23 cellular contexts compared by ENCODE assay signal in genomic region chr17:66684716-66685115, GRCh38.
"Had no signal": no experiment of that assay in that cellular context is flagged by ENCODE, and none has a peak within 500 bp of the region (broad histone marks: within the 10 kb centered on the region; RNA-seq: fewer than 3 reads in every experiment).

No MANE protein-coding gene starts in this region.

- H3K9me3 Mint-ChIP-seq: central memory CD8-positive, alpha-beta T cell; immature natural killer cell; mesothelial cell of epicardium; natural killer cell treated with Interleukin-12 subunit alpha and Interleukin-12 subunit beta and Interleukin-15 and Interleukin-18, amount 100 ng/mL, for 72 hours; stimulated activated memory B cell treated with anti-CD40 and anti-IgM and Interleukin-4, amounts not matched to agents 10 μg/mL and 1 μg/mL and 100 μg/mL, for 72 hours; stimulated activated naive CD8-positive, alpha-beta T cell treated with anti-CD3 and anti-CD28 coated beads, Interleukin-15, Interleukin-2, amounts not matched to agents 100 ng/mL and 50 ng/mL, for 24 hours had no signal

- H3K27ac ChIP-seq: epithelial cell of prostate, esophagus muscularis mucosa, gastroesophageal sphincter, left ventricle myocardium inferior, lower lobe of right lung, parathyroid adenoma, prostate gland, right lobe of liver had no signal

- H3K36me3 ChIP-seq: prostate gland had no signal

- H3K4me1 Mint-ChIP-seq: central memory CD8-positive, alpha-beta T cell; memory B cell; stimulated activated memory B cell treated with anti-CD40 and anti-IgM and Interleukin-4, amounts not matched to agents 10 μg/mL and 1 μg/mL and 100 μg/mL, for 72 hours had no signal

- H3K36me3 Mint-ChIP-seq: stimulated activated memory B cell treated with anti-CD40 and anti-IgM and Interleukin-4, amounts not matched to agents 10 μg/mL and 1 μg/mL and 100 μg/mL, for 72 hours had no signal

- H3K27me3 ChIP-seq: esophagus muscularis mucosa, gastroesophageal sphincter, right lobe of liver, tibial nerve had no signal

- H3K4me3 Mint-ChIP-seq: central memory CD8-positive, alpha-beta T cell; immature natural killer cell; memory B cell; mesothelial cell of epicardium; natural killer cell treated with Interleukin-12 subunit alpha and Interleukin-12 subunit beta and Interleukin-15 and Interleukin-18, amount 100 ng/mL, for 72 hours; stimulated activated memory B cell treated with anti-CD40 and anti-IgM and Interleukin-4, amounts not matched to agents 10 μg/mL and 1 μg/mL and 100 μg/mL, for 72 hours; stimulated activated naive CD8-positive, alpha-beta T cell treated with anti-CD3 and anti-CD28 coated beads, Interleukin-15, Interleukin-2, amounts not matched to agents 100 ng/mL and 50 ng/mL, for 24 hours had no signal

- DNase-seq: effector memory CD4-positive, alpha-beta T cell; glutamatergic neuron; immature natural killer cell; kidney; left cardiac atrium; left ventricle myocardium inferior; lower lobe of right lung; occipital lobe; right lobe of liver; stimulated activated CD4-positive, alpha-beta T cell treated with anti-CD3 and anti-CD28 coated beads, Interleukin-4, amount 100 ng/mL, for 1 hour; stimulated activated CD8-positive, alpha-beta memory T cell treated with anti-CD3 and anti-CD28 coated beads, Interleukin-4, amount 100 ng/mL, for 48 hours had no signal

- H3K9me3 ChIP-seq: esophagus muscularis mucosa, gastroesophageal sphincter, left ventricle myocardium inferior, lower lobe of right lung, prostate gland, right lobe of liver, tibial nerve had no signal

- H3K27ac Mint-ChIP-seq: immature natural killer cell; memory B cell; mesothelial cell of epicardium; natural killer cell treated with Interleukin-12 subunit alpha and Interleukin-12 subunit beta and Interleukin-15 and Interleukin-18, amount 100 ng/mL, for 72 hours; stimulated activated memory B cell treated with anti-CD40 and anti-IgM and Interleukin-4, amounts not matched to agents 10 μg/mL and 1 μg/mL and 100 μg/mL, for 72 hours; stimulated activated naive CD8-positive, alpha-beta T cell treated with anti-CD3 and anti-CD28 coated beads, Interleukin-15, Interleukin-2, amounts not matched to agents 100 ng/mL and 50 ng/mL, for 24 hours had no signal

- H3K27me3 Mint-ChIP-seq: central memory CD8-positive, alpha-beta T cell; natural killer cell treated with Interleukin-12 subunit alpha and Interleukin-12 subunit beta and Interleukin-15 and Interleukin-18, amount 100 ng/mL, for 72 hours; stimulated activated memory B cell treated with anti-CD40 and anti-IgM and Interleukin-4, amounts not matched to agents 10 μg/mL and 1 μg/mL and 100 μg/mL, for 72 hours; stimulated activated naive CD8-positive, alpha-beta T cell treated with anti-CD3 and anti-CD28 coated beads, Interleukin-15, Interleukin-2, amounts not matched to agents 100 ng/mL and 50 ng/mL, for 24 hours had no signal

- H3K4me3 ChIP-seq: esophagus muscularis mucosa, gastroesophageal sphincter, left ventricle myocardium inferior, lower lobe of right lung, prostate gland, right lobe of liver, tibial nerve had no signal

- ATAC-seq: gastroesophageal sphincter; left cardiac atrium; lower lobe of right lung; natural killer cell treated with Interleukin-12 subunit alpha and Interleukin-12 subunit beta and Interleukin-15 and Interleukin-18, amount 100 ng/mL, for 72 hours; stimulated activated memory B cell treated with anti-CD40 and anti-IgM and Interleukin-4, amounts not matched to agents 10 μg/mL and 1 μg/mL and 100 μg/mL, for 72 hours had no signal

- H3K9ac ChIP-seq: parathyroid adenoma had no signal

- H3K4me1 ChIP-seq: lower lobe of right lung, parathyroid adenoma, prostate gland, right lobe of liver had no signal
